In genomic region chr6:129104131-129104530, GRCh38 we compare ENCODE assay signal across 16 cellular contexts.
A peak's percentile ranks its signal among the peaks of the same experiment; 100 is the strongest.
DNase-seq lines count a peak whose midpoint lies in the region; ATAC-seq and TF ChIP-seq lines count a peak whose summit lies in the region.
"Had no signal": no experiment of that assay in that cellular context is flagged by ENCODE, and none has a peak within 500 bp of the region (broad histone marks: within the 10 kb centered on the region; RNA-seq: fewer than 3 reads in every experiment).

No MANE protein-coding gene starts in this region.

- no peaks in the 10 kb centered on the region for H3K4me1 ChIP-seq in RWPE2 (ENCODE audit: insufficient read depth, poor library complexity, severe bottlenecking)
- H3K4me1 ChIP-seq in fibroblast of lung (ENCODE audit: control insufficient read depth, extremely low read depth, insufficient read depth, low read length): peaks cover 4% of the 10 kb centered on the region
- no peaks in the 10 kb centered on the region for H3K4me1 ChIP-seq in trophoblast cell (ENCODE audit: control insufficient read depth in 1 of 2, insufficient read depth in 2 of 2, low read length in 2 of 2)
- H3K4me1 ChIP-seq in sigmoid colon: no peaks in the 10 kb centered on the region
- H3K4me1 ChIP-seq: A549, right lobe of liver had no signal

- TF ChIP-seq EP300 in sigmoid colon (IDR thresholded peaks at IDR 0.05): no peak

- WGBS in trophoblast cell (ENCODE audit: extremely low coverage, insufficient coverage, insufficient read length): no CpG with 5 or more reads among the region's 1 CpG
- WGBS in sigmoid colon, 2 donors: 74% methylated on average over 1 of the region's 1 CpG

- H3K23ac ChIP-seq in trophoblast cell (ENCODE audit: low read length): no peak overlapping the region

- H2AFZ ChIP-seq in fibroblast of lung (ENCODE audit: low read length): no peak overlapping the region
- H2AFZ ChIP-seq in trophoblast cell (ENCODE audit: insufficient read depth, low read length, poor library complexity): no peak overlapping the region

- H4K20me1 ChIP-seq in fibroblast of lung (ENCODE audit: control insufficient read depth, extremely low read depth, insufficient read depth, low read length): no peaks in the 10 kb centered on the region

- H3K14ac ChIP-seq in trophoblast cell (ENCODE audit: low read length): no peak overlapping the region

- H4K8ac ChIP-seq in trophoblast cell (ENCODE audit: low read depth, low read length): no peak overlapping the region

- H3K79me2 ChIP-seq in fibroblast of lung (ENCODE audit: control insufficient read depth, insufficient read depth, low read length): no peaks in the 10 kb centered on the region
- no peaks in the 10 kb centered on the region for H3K79me2 ChIP-seq in trophoblast cell (ENCODE audit: control insufficient read depth, insufficient read depth, low read length, poor library complexity)

- H3K79me1 ChIP-seq in trophoblast cell (ENCODE audit: low read length): no peaks in the 10 kb centered on the region

- no peak overlapping the region for H3K9ac ChIP-seq in fibroblast of lung (ENCODE audit: insufficient read depth, low read length)
- H3K9ac ChIP-seq in trophoblast cell (ENCODE audit: low read length): no peak overlapping the region

- H3K4ac ChIP-seq in trophoblast cell (ENCODE audit: low read depth, low read length): no peak overlapping the region

- no peak overlapping the region for H2BK12ac ChIP-seq in trophoblast cell (ENCODE audit: low read length)

- H3K27ac ChIP-seq in RWPE2 (ENCODE audit: poor library complexity, severe bottlenecking): peak overlapping the region; percentile 54
- no peak overlapping the region for H3K27ac ChIP-seq in fibroblast of lung (ENCODE audit: insufficient read depth, low read length)
- H3K27ac ChIP-seq in trophoblast cell (ENCODE audit: low read depth, low read length): no peak overlapping the region
- H3K27ac ChIP-seq in sigmoid colon: peak overlapping the region in 2 of 4 donors; percentile 23 to 61
- H3K27ac ChIP-seq: A549, right lobe of liver had no signal

- H3K9me3 ChIP-seq in RWPE2 (ENCODE audit: severe bottlenecking) (no peaks in the 10 kb centered on the region), fibroblast of lung (ENCODE audit: control insufficient read depth, insufficient read depth, low read depth, low read length) (no peaks in the 10 kb centered on the region), trophoblast cell (ENCODE audit: insufficient read depth, low read depth, low read length) (no peaks in the 10 kb centered on the region), sigmoid colon (no peaks in the 10 kb centered on the region)
- H3K9me3 ChIP-seq: A549, right lobe of liver had no signal

- no peak for TF ChIP-seq POLR2A in sigmoid colon (IDR thresholded peaks at IDR 0.05)

- intact Hi-C loops in sigmoid colon (cut with DNase I): no loop called here

- H3K18ac ChIP-seq in trophoblast cell (ENCODE audit: low read length): no peak overlapping the region

- in situ Hi-C loops in G401 (cut with HindIII; ENCODE audit: low sequenced_read_pairs): no loop called here

- no peaks in the 10 kb centered on the region for H3K36me3 ChIP-seq in RWPE2 (ENCODE audit: low read depth)
- H3K36me3 ChIP-seq in fibroblast of lung (ENCODE audit: control insufficient read depth, insufficient read depth, low read length): no peaks in the 10 kb centered on the region
- H3K36me3 ChIP-seq in trophoblast cell (ENCODE audit: control insufficient read depth in 1 of 2, insufficient read depth in 2 of 2, low read length in 2 of 2): no peaks in the 10 kb centered on the region
- no peaks in the 10 kb centered on the region for H3K36me3 ChIP-seq in sigmoid colon
- H3K36me3 ChIP-seq: right lobe of liver had no signal

- H3K27me3 ChIP-seq in RWPE2 (ENCODE audit: insufficient read depth, poor library complexity, severe bottlenecking) (no peaks in the 10 kb centered on the region), fibroblast of lung (ENCODE audit: control insufficient read depth, insufficient read depth, low read length) (no peaks in the 10 kb centered on the region), trophoblast cell (ENCODE audit: insufficient read depth, low read length) (no peaks in the 10 kb centered on the region), sigmoid colon (no peaks in the 10 kb centered on the region)
- H3K27me3 ChIP-seq: right lobe of liver had no signal

- H3K4me3 ChIP-seq in RWPE2 (ENCODE audit: severe bottlenecking) (no peak overlapping the region), fibroblast of lung (replicated peaks in 1 of 4; ENCODE audit: control extremely low read depth in 1 of 4, insufficient read depth in 1 of 4, low read depth in 3 of 4, low read length in 4 of 4) (no peak overlapping the region), trophoblast cell (ENCODE audit: low read depth, low read length) (no peak overlapping the region), sigmoid colon (no peak overlapping the region)
- H3K4me3 ChIP-seq: A549, right lobe of liver had no signal

- H3K4me2 ChIP-seq in fibroblast of lung (ENCODE audit: extremely low read depth, insufficient read depth, low read length) (no peak overlapping the region), trophoblast cell (ENCODE audit: low read length) (no peak overlapping the region)
- H3K4me2 ChIP-seq: A549 had no signal

- H2AK5ac ChIP-seq in trophoblast cell (ENCODE audit: low read length): no peak overlapping the region

- ATAC-seq in RWPE2 (ENCODE audit: low read depth): peak; percentile 71
- no peak for ATAC-seq in GM21786 (IDR thresholded peaks at IDR 0.05; ENCODE audit: unreplicated experiment)
- ATAC-seq: A549, natural killer cell, right lobe of liver had no signal

- no peak for TF ChIP-seq CTCF in RWPE2 (IDR thresholded peaks at IDR 0.05; ENCODE audit: poor library complexity, severe bottlenecking)
- TF ChIP-seq CTCF in fibroblast of lung (conservative IDR thresholded peaks at IDR 0.05 in 1 of 2, IDR thresholded peaks at IDR 0.05 in 1 of 2; ENCODE audit: low read depth in 1 of 2, low read length in 2 of 2): no peak
- no peak for TF ChIP-seq CTCF in sigmoid colon (IDR thresholded peaks at IDR 0.05)

- peak; percentile 57 for DNase-seq in AG08395 (ENCODE audit: low spot score)
- DNase-seq in RWPE2 (ENCODE audit: low spot score): no peak
- peak; percentile 36 to 67 for DNase-seq in fibroblast of lung (ENCODE audit: low read depth in 2 of 2)
- peak; percentile 85 to 97 for DNase-seq in trophoblast cell
- DNase-seq in G401 (ENCODE audit: low spot score): no peak
- DNase-seq in sigmoid colon: no peak
- DNase-seq in H4 (ENCODE audit: low spot score): no peak
- DNase-seq: activated naive CD4-positive, alpha-beta T cell; cerebellar nuclear complex; Kasumi-1; natural killer cell; NCI-H187; NCI-H748 treated with DMSO at 0.1 percent for 48 hours; right lobe of liver had no signal

- no peak overlapping the region for H2BK120ac ChIP-seq in trophoblast cell (ENCODE audit: insufficient read depth, low read length, poor library complexity)

- H4K12ac ChIP-seq in trophoblast cell (ENCODE audit: low read depth, low read length): no peak overlapping the region

- H4K91ac ChIP-seq in trophoblast cell (ENCODE audit: low read depth, low read length): no peak overlapping the region

- no peak overlapping the region for H2BK5ac ChIP-seq in trophoblast cell (ENCODE audit: low read depth, low read length, poor library complexity)

Comparison
In these comparisons a context has a peak if more than half of its experiments do, and no peak if none do; other contexts are left out.
1. DNase-seq: peak in AG08395 (single experiment), fibroblast of lung (2 of 2) and trophoblast cell (2 of 2); none in RWPE2 (single experiment), G401 (single experiment), sigmoid colon (single experiment) and H4 (single experiment).